In genomic region chr4:24408640-24409039, GRCh38 we compare ENCODE assay signal across 29 cellular contexts.
"Had no signal": no experiment of that assay in that cellular context is flagged by ENCODE, and none has a peak within 500 bp of the region (broad histone marks: within the 10 kb centered on the region; RNA-seq: fewer than 3 reads in every experiment).

No MANE protein-coding gene starts in this region.

- H3K4me1 ChIP-seq: stomach, suprapubic skin, testis, thyroid gland, tibial artery, tibial nerve, transverse colon, upper lobe of left lung, upper lobe of right lung, uterus, vagina had no signal

- H3K36me3 ChIP-seq: stomach, suprapubic skin, thoracic aorta, thyroid gland, tibial artery, tibial nerve, transverse colon, upper lobe of left lung, upper lobe of right lung, uterus, vagina had no signal

- H3K4me3 Mint-ChIP-seq: stimulated activated effector memory CD8-positive, alpha-beta T cell treated with anti-CD3 and anti-CD28 coated beads, Interleukin-12 subunit alpha, Interleukin-12 subunit beta, amount 100 ng/mL, for 72 hours; stimulated activated memory B cell treated with anti-CD40 and anti-IgM and Interleukin-4, amounts not matched to agents 10 μg/mL and 1 μg/mL and 100 μg/mL, for 72 hours; stimulated activated naive B cell treated with anti-CD40 and anti-IgM and Interleukin-4, amounts not matched to agents 10 μg/mL and 1 μg/mL and 100 μg/mL, for 72 hours; stimulated activated naive CD8-positive, alpha-beta T cell treated with anti-CD3 and anti-CD28 coated beads, Interleukin-15, amount 100 ng/mL, for 72 hours; stimulated activated naive CD8-positive, alpha-beta T cell treated with anti-CD3 and anti-CD28 coated beads, Interleukin-15, Interleukin-2, amounts not matched to agents 100 ng/mL and 50 ng/mL, for 24 hours; type B pancreatic cell had no signal

- H3K4me1 Mint-ChIP-seq: stimulated activated effector memory CD8-positive, alpha-beta T cell treated with anti-CD3 and anti-CD28 coated beads, Interleukin-12 subunit alpha, Interleukin-12 subunit beta, amount 100 ng/mL, for 72 hours; stimulated activated memory B cell treated with anti-CD40 and anti-IgM and Interleukin-4, amounts not matched to agents 10 μg/mL and 1 μg/mL and 100 μg/mL, for 72 hours; stimulated activated naive B cell treated with anti-CD40 and anti-IgM and Interleukin-4, amounts not matched to agents 10 μg/mL and 1 μg/mL and 100 μg/mL, for 72 hours; stimulated activated naive CD8-positive, alpha-beta T cell treated with anti-CD3 and anti-CD28 coated beads, Interleukin-15, amount 100 ng/mL, for 72 hours had no signal

- H3K27me3 Mint-ChIP-seq: stimulated activated memory B cell treated with anti-CD40 and anti-IgM and Interleukin-4, amounts not matched to agents 10 μg/mL and 1 μg/mL and 100 μg/mL, for 72 hours had no signal

- H3K27ac ChIP-seq: stomach, suprapubic skin, testis, thoracic aorta, thyroid gland, tibial artery, tibial nerve, transverse colon, upper lobe of left lung, upper lobe of right lung, uterus, vagina had no signal

- H3K9me3 ChIP-seq: suprapubic skin, testis, thoracic aorta, thyroid gland, tibial artery, tibial nerve, transverse colon, upper lobe of left lung, upper lobe of right lung, uterus, vagina had no signal

- H3K4me3 ChIP-seq: stomach, suprapubic skin, testis, thoracic aorta, thyroid gland, tibial artery, tibial nerve, transverse colon, upper lobe of left lung, upper lobe of right lung, uterus, vagina had no signal

- FAIRE-seq: urothelium cell line had no signal

- ATAC-seq: stimulated activated effector memory CD8-positive, alpha-beta T cell treated with anti-CD3 and anti-CD28 coated beads, Interleukin-12 subunit alpha, Interleukin-12 subunit beta, amount 100 ng/mL, for 72 hours; stimulated activated memory B cell treated with anti-CD40 and anti-IgM and Interleukin-4, amounts not matched to agents 10 μg/mL and 1 μg/mL and 100 μg/mL, for 72 hours; stimulated activated naive B cell treated with anti-CD40 and anti-IgM and Interleukin-4, amounts not matched to agents 10 μg/mL and 1 μg/mL and 100 μg/mL, for 72 hours; stimulated activated naive CD8-positive, alpha-beta T cell treated with anti-CD3 and anti-CD28 coated beads, Interleukin-15, amount 100 ng/mL, for 72 hours; stimulated activated naive CD8-positive, alpha-beta T cell treated with anti-CD3 and anti-CD28 coated beads, Interleukin-15, Interleukin-2, amounts not matched to agents 100 U/mL and 50 U/mL, for 24 hours; upper lobe of right lung had no signal

- H3K27ac Mint-ChIP-seq: stimulated activated effector memory CD8-positive, alpha-beta T cell treated with anti-CD3 and anti-CD28 coated beads, Interleukin-12 subunit alpha, Interleukin-12 subunit beta, amount 100 ng/mL, for 72 hours; stimulated activated memory B cell treated with anti-CD40 and anti-IgM and Interleukin-4, amounts not matched to agents 10 μg/mL and 1 μg/mL and 100 μg/mL, for 72 hours; stimulated activated naive B cell treated with anti-CD40 and anti-IgM and Interleukin-4, amounts not matched to agents 10 μg/mL and 1 μg/mL and 100 μg/mL, for 72 hours; stimulated activated naive CD8-positive, alpha-beta T cell treated with anti-CD3 and anti-CD28 coated beads, Interleukin-15, amount 100 ng/mL, for 72 hours; stimulated activated naive CD8-positive, alpha-beta T cell treated with anti-CD3 and anti-CD28 coated beads, Interleukin-15, Interleukin-2, amounts not matched to agents 100 ng/mL and 50 ng/mL, for 24 hours; type B pancreatic cell had no signal

- H3K27me3 ChIP-seq: stomach, suprapubic skin, testis, thyroid gland, tibial artery, tibial nerve, transverse colon, upper lobe of left lung, upper lobe of right lung, uterus, vagina had no signal

- DNase-seq: stimulated activated CD4-positive, alpha-beta T cell treated with anti-CD3 and anti-CD28 coated beads, Interleukin-2, amount 100 ng/mL, for 48 hours; stimulated activated CD4-positive, alpha-beta T cell treated with anti-CD3 and anti-CD28 coated beads, Interleukin-4, amount 100 ng/mL, for 1 hour; stimulated activated CD4-positive, alpha-beta T cell treated with anti-CD3 and anti-CD28 coated beads, Interleukin-4, amount 100 ng/mL, for 24 hours; stimulated activated CD4-positive, alpha-beta T cell treated with anti-CD3 and anti-CD28 coated beads, Interleukin-4, amount 100 ng/mL, for 4 hours; stimulated activated CD8-positive, alpha-beta memory T cell treated with anti-CD3 and anti-CD28 coated beads, Interleukin-4, amount 100 ng/mL, for 48 hours; stimulated activated naive B cell treated with anti-CD40 and anti-IgM and Interleukin-4, amounts not matched to agents 10 μg/mL and 1 μg/mL and 100 μg/mL, for 72 hours; stimulated activated naive CD4-positive, alpha-beta T cell; stimulated activated naive CD4-positive, alpha-beta T cell treated with Interleukin-2 at 50 U/mL for 16 hours; stimulated activated naive CD8-positive, alpha-beta T cell treated with anti-CD3 and anti-CD28 coated beads, Interleukin-15, amount 100 ng/mL, for 72 hours; stimulated activated naive CD8-positive, alpha-beta T cell treated with anti-CD3 and anti-CD28 coated beads, Interleukin-15, Interleukin-2, amounts not matched to agents 100 U/mL and 50 U/mL, for 24 hours; stomach; substantia nigra; testis; thyroid gland; tibial artery; transverse colon; trophoblast cell; upper lobe of left lung; upper lobe of right lung; uterus had no signal

- H3K36me3 Mint-ChIP-seq: stimulated activated effector memory CD8-positive, alpha-beta T cell treated with anti-CD3 and anti-CD28 coated beads, Interleukin-12 subunit alpha, Interleukin-12 subunit beta, amount 100 ng/mL, for 72 hours; stimulated activated memory B cell treated with anti-CD40 and anti-IgM and Interleukin-4, amounts not matched to agents 10 μg/mL and 1 μg/mL and 100 μg/mL, for 72 hours; stimulated activated naive B cell treated with anti-CD40 and anti-IgM and Interleukin-4, amounts not matched to agents 10 μg/mL and 1 μg/mL and 100 μg/mL, for 72 hours had no signal

- H3K9me3 Mint-ChIP-seq: stimulated activated effector memory CD8-positive, alpha-beta T cell treated with anti-CD3 and anti-CD28 coated beads, Interleukin-12 subunit alpha, Interleukin-12 subunit beta, amount 100 ng/mL, for 72 hours; stimulated activated memory B cell treated with anti-CD40 and anti-IgM and Interleukin-4, amounts not matched to agents 10 μg/mL and 1 μg/mL and 100 μg/mL, for 72 hours; stimulated activated naive B cell treated with anti-CD40 and anti-IgM and Interleukin-4, amounts not matched to agents 10 μg/mL and 1 μg/mL and 100 μg/mL, for 72 hours; stimulated activated naive CD8-positive, alpha-beta T cell treated with anti-CD3 and anti-CD28 coated beads, Interleukin-15, amount 100 ng/mL, for 72 hours; stimulated activated naive CD8-positive, alpha-beta T cell treated with anti-CD3 and anti-CD28 coated beads, Interleukin-15, Interleukin-2, amounts not matched to agents 100 ng/mL and 50 ng/mL, for 24 hours; type B pancreatic cell had no signal
